Comparison of ENCODE assay signal across 29 cellular contexts in the genomic region with DNA sequence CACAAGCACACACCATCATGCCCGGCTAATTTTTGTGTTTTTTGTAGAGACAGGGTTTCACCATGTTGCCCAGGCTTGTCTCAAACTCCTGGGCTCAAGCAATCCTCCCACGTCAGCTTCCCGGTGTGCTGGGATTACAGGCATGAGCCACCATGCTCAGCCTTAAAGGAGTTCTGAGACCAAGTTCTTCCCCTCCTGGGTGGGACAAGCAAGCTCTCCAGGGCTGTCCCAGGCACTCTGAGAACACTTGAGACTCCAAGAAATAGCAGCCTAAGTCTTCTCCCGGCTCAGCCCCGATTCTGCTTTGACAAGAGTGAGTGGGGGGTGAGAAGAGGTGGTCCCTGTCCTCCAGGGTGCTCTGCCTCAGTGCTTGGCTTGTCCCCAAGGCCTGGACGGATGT.
"Had no signal": no experiment of that assay in that cellular context is flagged by ENCODE, and none has a peak within 500 bp of the region (broad histone marks: within the 10 kb centered on the region; RNA-seq: fewer than 3 reads in every experiment).

No MANE protein-coding gene starts in this region.

- H3K27ac ChIP-seq: brain microvascular endothelial cell, esophagus muscularis mucosa, foreskin keratinocyte, heart left ventricle, parathyroid adenoma, psoas muscle, thyroid gland, WERI-Rb-1 had no signal

- H3K4me1 Mint-ChIP-seq: mesothelial cell of epicardium; naive thymus-derived CD4-positive, alpha-beta T cell; neural crest cell; stimulated activated naive B cell treated with anti-CD40 and anti-IgM and Interleukin-4, amounts not matched to agents 10 μg/mL and 1 μg/mL and 100 μg/mL, for 72 hours had no signal

- H3K4me1 ChIP-seq: foreskin keratinocyte, heart left ventricle, parathyroid adenoma, psoas muscle, thyroid gland had no signal

- H3K27ac Mint-ChIP-seq: mesothelial cell of epicardium; naive thymus-derived CD4-positive, alpha-beta T cell; stimulated activated naive B cell treated with anti-CD40 and anti-IgM and Interleukin-4, amounts not matched to agents 10 μg/mL and 1 μg/mL and 100 μg/mL, for 72 hours had no signal

- FAIRE-seq: astrocyte, TTC549 had no signal

- H3K36me3 Mint-ChIP-seq: mesothelial cell of epicardium; naive thymus-derived CD4-positive, alpha-beta T cell; stimulated activated naive B cell treated with anti-CD40 and anti-IgM and Interleukin-4, amounts not matched to agents 10 μg/mL and 1 μg/mL and 100 μg/mL, for 72 hours had no signal

- H3K9me3 ChIP-seq: esophagus muscularis mucosa, heart left ventricle, psoas muscle, stomach, thyroid gland had no signal

- H2AFZ ChIP-seq: parathyroid adenoma had no signal

- H3K27me3 ChIP-seq: brain microvascular endothelial cell, esophagus muscularis mucosa, stomach, thyroid gland had no signal

- ATAC-seq: activated CD4-positive, CD25-positive, alpha-beta regulatory T cell treated with anti-CD3 and anti-CD28 coated beads, Interleukin-2, amount 50 U/mL, for 24 hours; foreskin keratinocyte; heart left ventricle; left ventricle myocardium superior; naive thymus-derived CD4-positive, alpha-beta T cell; psoas muscle; stimulated activated naive B cell treated with anti-CD40 and anti-IgM and Interleukin-4, amounts not matched to agents 10 μg/mL and 1 μg/mL and 100 μg/mL, for 72 hours had no signal

- H3K36me3 ChIP-seq: brain microvascular endothelial cell, esophagus muscularis mucosa, heart left ventricle, stomach, thyroid gland, WERI-Rb-1 had no signal

- H3K4me3 ChIP-seq: esophagus muscularis mucosa, heart left ventricle, psoas muscle, stomach, thyroid gland had no signal

- H3K79me2 ChIP-seq: parathyroid adenoma had no signal

- H3K4me3 Mint-ChIP-seq: mesothelial cell of epicardium; naive thymus-derived CD4-positive, alpha-beta T cell; neural crest cell; stimulated activated naive B cell treated with anti-CD40 and anti-IgM and Interleukin-4, amounts not matched to agents 10 μg/mL and 1 μg/mL and 100 μg/mL, for 72 hours had no signal

- H3K9me3 Mint-ChIP-seq: mesothelial cell of epicardium; naive thymus-derived CD4-positive, alpha-beta T cell; neural crest cell; stimulated activated naive B cell treated with anti-CD40 and anti-IgM and Interleukin-4, amounts not matched to agents 10 μg/mL and 1 μg/mL and 100 μg/mL, for 72 hours had no signal

- H3K9ac ChIP-seq: parathyroid adenoma had no signal

- DNase-seq: activated CD4-positive, alpha-beta T cell treated with anti-CD3 and anti-CD28 coated beads for 48 hours; activated CD4-positive, alpha-beta T cell treated with anti-CD3 and anti-CD28 coated beads, Interleukin-2, amount 50 U/mL, for 48 hours; activated CD8-positive, alpha-beta memory T cell treated with anti-CD3 and anti-CD28 coated beads for 24 hours; activated gamma-delta T cell; activated naive CD4-positive, alpha-beta T cell treated with anti-CD3 and anti-CD28 coated beads, Interleukin-2, amount 50 U/mL, for 16 hours; activated T-cell treated with anti-CD3 and anti-CD28 coated beads, Interleukin-2, amount 50 U/mL, for 1 hour; amniotic stem cell; brain microvascular endothelial cell; caudate nucleus; foreskin keratinocyte; heart left ventricle; left ventricle myocardium superior; naive thymus-derived CD4-positive, alpha-beta T cell; occipital lobe; psoas muscle; stimulated activated CD4-positive, alpha-beta T cell treated with anti-CD3 and anti-CD28 coated beads, Interleukin-15, amount 100 ng/mL, for 24 hours; stimulated activated CD4-positive, alpha-beta T cell treated with anti-CD3 and anti-CD28 coated beads, Interleukin-2, amount 100 ng/mL, for 24 hours; stimulated activated naive B cell treated with anti-CD40 and anti-IgM and Interleukin-4, amounts not matched to agents 10 μg/mL and 1 μg/mL and 100 μg/mL, for 72 hours; stomach; T-helper 9 cell; thyroid gland; WERI-Rb-1 had no signal
